28 cellular contexts compared by ENCODE assay signal in genomic region chr16:70790815-70791214, GRCh38.
"Had no signal": no experiment of that assay in that cellular context is flagged by ENCODE, and none has a peak within 500 bp of the region (broad histone marks: within the 10 kb centered on the region; RNA-seq: fewer than 3 reads in every experiment).

No MANE protein-coding gene starts in this region.

- H3K4me3 ChIP-seq: body of pancreas, esophagus muscularis mucosa, heart right ventricle, mucosa of descending colon, suprapubic skin, transverse colon, vagina had no signal

- H3K9me3 Mint-ChIP-seq: activated B cell treated with CpG ODN at 0.5 μM for 24 hours; activated CD4-positive, alpha-beta memory T cell treated with anti-CD3 and anti-CD28 coated beads for 36 hours; activated naive CD8-positive, alpha-beta T cell treated with anti-CD3 and anti-CD28 coated beads for 36 hours; immature natural killer cell; memory B cell; naive B cell; stimulated activated naive CD8-positive, alpha-beta T cell treated with anti-CD3 and anti-CD28 coated beads, Interleukin-15, Interleukin-2, amounts not matched to agents 100 ng/mL and 50 ng/mL, for 24 hours; T-helper 1 cell treated with Interleukin-12 subunit alpha and Interleukin-12 subunit beta and Interleukin-4 antibody, amounts not matched to agents 30 μg/mL and 1 μg/mL, for 36 hours had no signal

- FAIRE-seq: colon had no signal

- H3K27me3 Mint-ChIP-seq: activated B cell treated with CpG ODN at 0.5 μM for 24 hours; activated CD4-positive, alpha-beta memory T cell treated with anti-CD3 and anti-CD28 coated beads for 36 hours; activated naive CD8-positive, alpha-beta T cell treated with anti-CD3 and anti-CD28 coated beads for 36 hours; memory B cell; naive B cell; stimulated activated naive CD8-positive, alpha-beta T cell treated with anti-CD3 and anti-CD28 coated beads, Interleukin-15, Interleukin-2, amounts not matched to agents 100 ng/mL and 50 ng/mL, for 24 hours had no signal

- H3K27ac ChIP-seq: body of pancreas, esophagus muscularis mucosa, heart right ventricle, parathyroid adenoma, suprapubic skin, transverse colon, vagina had no signal

- H3K9me3 ChIP-seq: body of pancreas, esophagus muscularis mucosa, heart right ventricle, mucosa of descending colon, suprapubic skin, transverse colon, vagina had no signal

- H3K9ac ChIP-seq: parathyroid adenoma had no signal

- DNase-seq: activated B cell treated with CpG ODN at 0.5 μM for 24 hours; activated CD4-positive, alpha-beta memory T cell treated with anti-CD3 and anti-CD28 coated beads for 36 hours; activated CD4-positive, alpha-beta T cell treated with anti-CD3 and anti-CD28 coated beads for 4 hours; activated naive CD4-positive, alpha-beta T cell; activated naive CD8-positive, alpha-beta T cell treated with anti-CD3 and anti-CD28 coated beads for 36 hours; activated T-cell treated with anti-CD3 and anti-CD28 coated beads for 4 hours; amygdala; body of pancreas; caudate nucleus; effector CD4-positive, alpha-beta T cell; heart right ventricle; immature natural killer cell; kidney glomerular epithelial cell; left ventricle myocardium superior; mucosa of descending colon; naive B cell; stimulated activated CD4-positive, alpha-beta T cell treated with anti-CD3 and anti-CD28 coated beads, Interleukin-12 subunit alpha, Interleukin-12 subunit beta, amount 100 ng/mL, for 4 hours; stimulated activated CD4-positive, alpha-beta T cell treated with anti-CD3 and anti-CD28 coated beads, Interleukin-1b, Interleukin-23, amount 100 ng/mL, for 48 hours; stimulated activated CD8-positive, alpha-beta memory T cell treated with anti-CD3 and anti-CD28 coated beads, Interleukin-4, amount 100 ng/mL, for 48 hours; transverse colon had no signal

- H3K4me1 ChIP-seq: body of pancreas, esophagus muscularis mucosa, heart right ventricle, transverse colon had no signal

- ATAC-seq: body of pancreas, heart right ventricle, left ventricle myocardium superior, mucosa of descending colon had no signal

- H2AFZ ChIP-seq: parathyroid adenoma had no signal

- H3K27ac Mint-ChIP-seq: activated B cell treated with CpG ODN at 0.5 μM for 24 hours; activated CD4-positive, alpha-beta memory T cell treated with anti-CD3 and anti-CD28 coated beads for 36 hours; activated naive CD8-positive, alpha-beta T cell treated with anti-CD3 and anti-CD28 coated beads for 36 hours; immature natural killer cell; stimulated activated naive CD8-positive, alpha-beta T cell treated with anti-CD3 and anti-CD28 coated beads, Interleukin-15, Interleukin-2, amounts not matched to agents 100 ng/mL and 50 ng/mL, for 24 hours; T-helper 1 cell treated with Interleukin-12 subunit alpha and Interleukin-12 subunit beta and Interleukin-4 antibody, amounts not matched to agents 30 μg/mL and 1 μg/mL, for 36 hours had no signal

- H3K36me3 ChIP-seq: vagina had no signal

- H3K27me3 ChIP-seq: body of pancreas, esophagus muscularis mucosa, heart right ventricle, suprapubic skin, transverse colon, vagina had no signal

- H3K4me3 Mint-ChIP-seq: activated B cell treated with CpG ODN at 0.5 μM for 24 hours; activated CD4-positive, alpha-beta memory T cell treated with anti-CD3 and anti-CD28 coated beads for 36 hours; activated naive CD8-positive, alpha-beta T cell treated with anti-CD3 and anti-CD28 coated beads for 36 hours; immature natural killer cell; memory B cell; stimulated activated naive CD8-positive, alpha-beta T cell treated with anti-CD3 and anti-CD28 coated beads, Interleukin-15, Interleukin-2, amounts not matched to agents 100 ng/mL and 50 ng/mL, for 24 hours; T-helper 1 cell treated with Interleukin-12 subunit alpha and Interleukin-12 subunit beta and Interleukin-4 antibody, amounts not matched to agents 30 μg/mL and 1 μg/mL, for 36 hours had no signal

- H3K36me3 Mint-ChIP-seq: activated naive CD8-positive, alpha-beta T cell treated with anti-CD3 and anti-CD28 coated beads for 36 hours; immature natural killer cell; naive B cell had no signal
